In genomic region chr1:89624314-89624713, GRCh38 we compare ENCODE assay signal across 22 cellular contexts. TPM values are rescaled to one million over a fixed set of nuclear protein-coding genes. Genes with fewer than 3 reads are reported as not detected.
DNase-seq lines count a peak whose midpoint lies in the region; ATAC-seq and TF ChIP-seq lines count a peak whose summit lies in the region.
"Had no signal": no experiment of that assay in that cellular context is flagged by ENCODE, and none has a peak within 500 bp of the region (broad histone marks: within the 10 kb centered on the region; RNA-seq: fewer than 3 reads in every experiment).

No MANE protein-coding gene starts in this region.

- no peak overlapping the region for H2AK5ac ChIP-seq in neuronal stem cell (ENCODE audit: low read depth, low read length)

- no peak for TF ChIP-seq CTCF in left ventricle myocardium inferior (IDR thresholded peaks at IDR 0.05; ENCODE audit: borderline replicate concordance)
- no peak for TF ChIP-seq CTCF in heart left ventricle (IDR thresholded peaks at IDR 0.05)
- TF ChIP-seq CTCF in dorsolateral prefrontal cortex (IDR thresholded peaks at IDR 0.05 in 54 of 56, conservative IDR thresholded peaks at IDR 0.05 in 2 of 56; ENCODE audit: low read depth in 1 of 56, partially characterized antibody in 56 of 56) = peak in 3 of 56 donors; percentile 12 to 17 (median 15)

- H3K27me3 ChIP-seq in left ventricle myocardium inferior (ENCODE audit: low read depth) (no peaks in the 10 kb centered on the region), heart left ventricle (no peaks in the 10 kb centered on the region), dorsolateral prefrontal cortex (no peaks in the 10 kb centered on the region), neuronal stem cell (ENCODE audit: control insufficient read depth in 3 of 3, insufficient read depth in 3 of 3, low read depth in 1 of 3, low read length in 3 of 3) (no peaks in the 10 kb centered on the region)

- ATAC-seq in heart left ventricle = no peak
- no peak for ATAC-seq in esophagus mucosa
- ATAC-seq: Panc1 had no signal

- H3K23ac ChIP-seq in neuronal stem cell (ENCODE audit: low read depth, low read length, poor library complexity) = no peak overlapping the region

- H2AFZ ChIP-seq in neuronal stem cell (ENCODE audit: low read length) = no peak overlapping the region

- no peak overlapping the region for H3K18ac ChIP-seq in neuronal stem cell (ENCODE audit: low read length)

- intact Hi-C loops in left ventricle myocardium inferior (cut with micrococcal nuclease) (no loop called here), heart left ventricle (cut with DNase I) (no loop called here), dorsolateral prefrontal cortex (cut with DNase I) (no loop called here)

- H3K4me3 ChIP-seq in left ventricle myocardium inferior = no peak overlapping the region
- H3K4me3 ChIP-seq in heart left ventricle = no peak overlapping the region
- H3K4me3 ChIP-seq in dorsolateral prefrontal cortex = peak overlapping the region in 2 of 59 donors; percentile 9 to 12
- no peak overlapping the region for H3K4me3 ChIP-seq in neuronal stem cell (ENCODE audit: low read length in 2 of 2)

- H3K79me1 ChIP-seq in neuronal stem cell (ENCODE audit: low read depth, low read length) = no peaks in the 10 kb centered on the region

- H3K4ac ChIP-seq in neuronal stem cell (ENCODE audit: low read length) = no peak overlapping the region

- peak overlapping the region; percentile 38 for H3K27ac ChIP-seq in left ventricle myocardium inferior (replicated peaks)
- H3K27ac ChIP-seq in heart left ventricle = peak overlapping the region in 2 of 12 donors; percentile 12 to 22
- peak overlapping the region; percentile 35 to 99 (median 90) for H3K27ac ChIP-seq in dorsolateral prefrontal cortex
- H3K27ac ChIP-seq in neuronal stem cell (replicated peaks; ENCODE audit: low read length) = no peak overlapping the region
- H3K27ac ChIP-seq: C4-2B had no signal

- no peak overlapping the region for H2BK5ac ChIP-seq in neuronal stem cell (ENCODE audit: low read length)

- no peak overlapping the region for H3K9ac ChIP-seq in neuronal stem cell (ENCODE audit: low read depth, low read length, poor library complexity)

- no peak overlapping the region for H3K14ac ChIP-seq in neuronal stem cell (ENCODE audit: low read length)

- no peak overlapping the region for H2BK15ac ChIP-seq in neuronal stem cell (ENCODE audit: low read length)

- H3K36me3 ChIP-seq in left ventricle myocardium inferior = no peaks in the 10 kb centered on the region
- H3K36me3 ChIP-seq in heart left ventricle = peaks cover 0 to 7% (median 0%) of the 10 kb centered on the region in 9 donors
- no peaks in the 10 kb centered on the region for H3K36me3 ChIP-seq in neuronal stem cell (replicated peaks in 1 of 2; ENCODE audit: control insufficient read depth in 2 of 2, insufficient read depth in 2 of 2, low read length in 2 of 2)

- H3K4me1 ChIP-seq in left ventricle myocardium inferior (peaks cover 22% of the 10 kb centered on the region), heart left ventricle (peaks cover 0 to 17% (median 2%) of the 10 kb centered on the region in 12 donors), neuronal stem cell (ENCODE audit: control insufficient read depth in 2 of 2, insufficient read depth in 1 of 2, low read depth in 1 of 2, low read length in 2 of 2) (no peaks in the 10 kb centered on the region)

- no peak overlapping the region for H2BK120ac ChIP-seq in neuronal stem cell (ENCODE audit: low read depth, low read length)

- no peak for TF ChIP-seq POLR2A in heart left ventricle (IDR thresholded peaks at IDR 0.05)

- H4K8ac ChIP-seq in neuronal stem cell (ENCODE audit: low read depth, low read length) = no peak overlapping the region

- no peak overlapping the region for H4K91ac ChIP-seq in neuronal stem cell (ENCODE audit: low read depth, low read length, poor library complexity)

- H3K9me3 ChIP-seq in left ventricle myocardium inferior (replicated peaks) (no peaks in the 10 kb centered on the region), heart left ventricle (no peaks in the 10 kb centered on the region), neuronal stem cell (replicated peaks in 1 of 2; ENCODE audit: control insufficient read depth in 2 of 2, insufficient read depth in 1 of 2, low read depth in 1 of 2, low read length in 2 of 2) (no peaks in the 10 kb centered on the region)

- 84 to 92% (median 86%) methylated on average over 1 of the region's 1 CpG for WGBS in heart left ventricle, 4 donors
- no CpG with 5 or more reads among the region's 1 CpG for WGBS in neuronal stem cell (ENCODE audit: extremely low coverage in 2 of 2, insufficient read length in 2 of 2, insufficient replicate concordance in 1 of 2), 2 donors

- H2BK12ac ChIP-seq in neuronal stem cell (ENCODE audit: low read length) = no peak overlapping the region

- DNase-seq in left ventricle myocardium inferior = no peak
- no peak for DNase-seq in heart left ventricle
- no peak for DNase-seq in dorsolateral prefrontal cortex
- DNase-seq in putamen (ENCODE audit: low spot score) = peak; percentile 58
- DNase-seq in DMS 273 treated with DMSO at 0.1 percent for 48 hours (lab: John Stamatoyannopoulos, UW) = no peak
- DNase-seq in neuronal stem cell (ENCODE audit: low spot score) = no peak
- DNase-seq: 8988T; AML-193; DMS79; H7; Karpas-422; NCI-H1694; NCI-H2081; NCI-H2171; NCI-H345; NCI-H524; NCI-H774; NK-92 treated with Interleukin-12 subunit alpha and Interleukin-12 subunit beta, amount 100 ng/mL, for 24 hours; SIG-M5 had no signal

- H3K4me2 ChIP-seq in neuronal stem cell (ENCODE audit: insufficient read depth, low read length, poor library complexity, severe bottlenecking) = no peak overlapping the region

RNA-seq across cellular contexts. Expression of gene LRRC8C, which starts 8.6 kb away (rescaled TPM):
- 6.2 TPM for total RNA-seq in left ventricle myocardium inferior
- 10 to 100 TPM in 3 of 9 donors, 1 to 10 TPM in 6; 5.6 to 16.3 (median 9.7) TPM for total RNA-seq in heart left ventricle
- 1 to 10 TPM; 3.2 to 4.6 TPM for polyA plus RNA-seq in heart left ventricle
- total RNA-seq in dorsolateral prefrontal cortex = 10 to 100 TPM; 10.3 to 21.7 (median 16.1) TPM
- polyA plus RNA-seq in neuronal stem cell (2013, experiment 1 of 2) = 4.1 TPM
- polyA plus RNA-seq in neuronal stem cell (2013, experiment 2 of 2) = 4.5 TPM
- 1.8 TPM for total RNA-seq in esophagus mucosa
